In genomic region chr1:229342902-229343587, GRCh38 we compare ENCODE assay signal across 1 cellular context.
TF ChIP-seq lines count a peak whose summit lies in the region.

A gene with protein sequence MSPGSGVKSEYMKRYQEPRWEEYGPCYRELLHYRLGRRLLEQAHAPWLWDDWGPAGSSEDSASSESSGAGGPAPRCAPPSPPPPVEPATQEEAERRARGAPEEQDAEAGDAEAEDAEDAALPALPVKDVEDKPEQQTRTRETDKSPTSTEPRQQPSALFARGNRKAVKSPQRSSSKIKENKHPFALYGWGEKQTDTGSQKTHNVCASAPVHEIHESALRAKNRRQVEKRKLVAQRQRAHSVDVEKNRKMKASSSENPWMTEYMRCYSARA (minus strand): TSS chr1:229343047. CDS start chr1:229342465, 582 bp downstream.

TF ChIP-seq in HepG2, 621 proteins besides CTCF, POLR2A, EP300 and RAD21 (continued from another document and continues in another):
- TF ChIP-seq, protein P1, sequence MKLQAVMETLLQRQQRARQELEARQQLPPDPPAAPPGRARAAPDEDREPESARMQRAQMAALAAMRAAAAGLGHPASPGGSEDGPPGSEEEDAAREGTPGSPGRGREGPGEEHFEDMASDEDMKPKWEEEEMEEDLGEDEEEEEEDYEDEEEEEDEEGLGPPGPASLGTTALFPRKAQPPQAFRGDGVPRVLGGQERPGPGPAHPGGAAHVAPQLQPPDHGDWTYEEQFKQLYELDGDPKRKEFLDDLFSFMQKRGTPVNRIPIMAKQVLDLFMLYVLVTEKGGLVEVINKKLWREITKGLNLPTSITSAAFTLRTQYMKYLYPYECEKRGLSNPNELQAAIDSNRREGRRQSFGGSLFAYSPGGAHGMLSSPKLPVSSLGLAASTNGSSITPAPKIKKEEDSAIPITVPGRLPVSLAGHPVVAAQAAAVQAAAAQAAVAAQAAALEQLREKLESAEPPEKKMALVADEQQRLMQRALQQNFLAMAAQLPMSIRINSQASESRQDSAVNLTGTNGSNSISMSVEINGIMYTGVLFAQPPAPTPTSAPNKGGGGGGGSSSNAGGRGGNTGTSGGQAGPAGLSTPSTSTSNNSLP (IDR thresholded peaks at IDR 0.05; ENCODE audit: low read depth, low read length): no peak
- TF ChIP-seq NFAT5 (CRISPR knock-in tag; IDR thresholded peaks at IDR 0.05): 0 out of 2 replicates have a peak, but pooled peaks have one; percentile 38
- TF ChIP-seq, protein P2, sequence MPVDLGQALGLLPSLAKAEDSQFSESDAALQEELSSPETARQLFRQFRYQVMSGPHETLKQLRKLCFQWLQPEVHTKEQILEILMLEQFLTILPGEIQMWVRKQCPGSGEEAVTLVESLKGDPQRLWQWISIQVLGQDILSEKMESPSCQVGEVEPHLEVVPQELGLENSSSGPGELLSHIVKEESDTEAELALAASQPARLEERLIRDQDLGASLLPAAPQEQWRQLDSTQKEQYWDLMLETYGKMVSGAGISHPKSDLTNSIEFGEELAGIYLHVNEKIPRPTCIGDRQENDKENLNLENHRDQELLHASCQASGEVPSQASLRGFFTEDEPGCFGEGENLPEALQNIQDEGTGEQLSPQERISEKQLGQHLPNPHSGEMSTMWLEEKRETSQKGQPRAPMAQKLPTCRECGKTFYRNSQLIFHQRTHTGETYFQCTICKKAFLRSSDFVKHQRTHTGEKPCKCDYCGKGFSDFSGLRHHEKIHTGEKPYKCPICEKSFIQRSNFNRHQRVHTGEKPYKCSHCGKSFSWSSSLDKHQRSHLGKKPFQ (CRISPR knock-in tag; IDR thresholded peaks at IDR 0.05; ENCODE audit: insufficient replicate concordance): no peak
- no peak for TF ChIP-seq RARA (CRISPR knock-in tag; IDR thresholded peaks at IDR 0.05)
- no peak for TF ChIP-seq PHF20 (CRISPR knock-in tag; IDR thresholded peaks at IDR 0.05)
- TF ChIP-seq CBFB (CRISPR knock-in tag; IDR thresholded peaks at IDR 0.05): no peak
- no peak; the same call in 1 of the 2 replicates for TF ChIP-seq CAMTA2 (CRISPR knock-in tag; IDR thresholded peaks at IDR 0.05; ENCODE audit: borderline replicate concordance)
- no peak for TF ChIP-seq POLR2AphosphoS5 (IDR thresholded peaks at IDR 0.05; ENCODE audit: low read depth, low read length)
- TF ChIP-seq FLYWCH1 (CRISPR knock-in tag; IDR thresholded peaks at IDR 0.05): no peak
- TF ChIP-seq ZNF547 (CRISPR knock-in tag; IDR thresholded peaks at IDR 0.05): peak; percentile 63
- no peak for TF ChIP-seq AFF4 (CRISPR knock-in tag; IDR thresholded peaks at IDR 0.05)
- TF ChIP-seq, protein P3, sequence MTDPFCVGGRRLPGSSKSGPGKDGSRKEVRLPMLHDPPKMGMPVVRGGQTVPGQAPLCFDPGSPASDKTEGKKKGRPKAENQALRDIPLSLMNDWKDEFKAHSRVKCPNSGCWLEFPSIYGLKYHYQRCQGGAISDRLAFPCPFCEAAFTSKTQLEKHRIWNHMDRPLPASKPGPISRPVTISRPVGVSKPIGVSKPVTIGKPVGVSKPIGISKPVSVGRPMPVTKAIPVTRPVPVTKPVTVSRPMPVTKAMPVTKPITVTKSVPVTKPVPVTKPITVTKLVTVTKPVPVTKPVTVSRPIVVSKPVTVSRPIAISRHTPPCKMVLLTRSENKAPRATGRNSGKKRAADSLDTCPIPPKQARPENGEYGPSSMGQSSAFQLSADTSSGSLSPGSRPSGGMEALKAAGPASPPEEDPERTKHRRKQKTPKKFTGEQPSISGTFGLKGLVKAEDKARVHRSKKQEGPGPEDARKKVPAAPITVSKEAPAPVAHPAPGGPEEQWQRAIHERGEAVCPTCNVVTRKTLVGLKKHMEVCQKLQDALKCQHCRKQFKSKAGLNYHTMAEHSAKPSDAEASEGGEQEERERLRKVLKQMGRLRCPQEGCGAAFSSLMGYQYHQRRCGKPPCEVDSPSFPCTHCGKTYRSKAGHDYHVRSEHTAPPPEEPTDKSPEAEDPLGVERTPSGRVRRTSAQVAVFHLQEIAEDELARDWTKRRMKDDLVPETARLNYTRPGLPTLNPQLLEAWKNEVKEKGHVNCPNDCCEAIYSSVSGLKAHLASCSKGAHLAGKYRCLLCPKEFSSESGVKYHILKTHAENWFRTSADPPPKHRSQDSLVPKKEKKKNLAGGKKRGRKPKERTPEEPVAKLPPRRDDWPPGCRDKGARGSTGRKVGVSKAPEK (CRISPR knock-in tag; IDR thresholded peaks at IDR 0.05; ENCODE audit: borderline replicate concordance): no peak
- no peak for TF ChIP-seq ZNF468 (CRISPR knock-in tag; IDR thresholded peaks at IDR 0.05)
- TF ChIP-seq, protein P4, sequence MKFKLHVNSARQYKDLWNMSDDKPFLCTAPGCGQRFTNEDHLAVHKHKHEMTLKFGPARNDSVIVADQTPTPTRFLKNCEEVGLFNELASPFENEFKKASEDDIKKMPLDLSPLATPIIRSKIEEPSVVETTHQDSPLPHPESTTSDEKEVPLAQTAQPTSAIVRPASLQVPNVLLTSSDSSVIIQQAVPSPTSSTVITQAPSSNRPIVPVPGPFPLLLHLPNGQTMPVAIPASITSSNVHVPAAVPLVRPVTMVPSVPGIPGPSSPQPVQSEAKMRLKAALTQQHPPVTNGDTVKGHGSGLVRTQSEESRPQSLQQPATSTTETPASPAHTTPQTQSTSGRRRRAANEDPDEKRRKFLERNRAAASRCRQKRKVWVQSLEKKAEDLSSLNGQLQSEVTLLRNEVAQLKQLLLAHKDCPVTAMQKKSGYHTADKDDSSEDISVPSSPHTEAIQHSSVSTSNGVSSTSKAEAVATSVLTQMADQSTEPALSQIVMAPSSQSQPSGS (CRISPR knock-in tag; IDR thresholded peaks at IDR 0.05): no peak
- 0 out of 2 replicates have a peak, but pooled peaks have one; percentile 65 for TF ChIP-seq HES4 (CRISPR knock-in tag; IDR thresholded peaks at IDR 0.05; ENCODE audit: borderline replicate concordance)
- TF ChIP-seq ZNF788 (CRISPR knock-in tag; IDR thresholded peaks at IDR 0.05; ENCODE audit: borderline replicate concordance): no peak
- no peak for TF ChIP-seq PRMT3 (CRISPR knock-in tag; IDR thresholded peaks at IDR 0.05; ENCODE audit: borderline replicate concordance, low read depth)
- TF ChIP-seq REPIN1 (CRISPR knock-in tag; IDR thresholded peaks at IDR 0.05; ENCODE audit: borderline replicate concordance, low read depth): no peak
- no peak for TF ChIP-seq CHD2 (IDR thresholded peaks at IDR 0.05; ENCODE audit: low read depth, low read length)
- TF ChIP-seq ZNF274 (CRISPR knock-in tag; IDR thresholded peaks at IDR 0.05): no peak; the same call in 1 of the 2 replicates
- TF ChIP-seq, protein P5, sequence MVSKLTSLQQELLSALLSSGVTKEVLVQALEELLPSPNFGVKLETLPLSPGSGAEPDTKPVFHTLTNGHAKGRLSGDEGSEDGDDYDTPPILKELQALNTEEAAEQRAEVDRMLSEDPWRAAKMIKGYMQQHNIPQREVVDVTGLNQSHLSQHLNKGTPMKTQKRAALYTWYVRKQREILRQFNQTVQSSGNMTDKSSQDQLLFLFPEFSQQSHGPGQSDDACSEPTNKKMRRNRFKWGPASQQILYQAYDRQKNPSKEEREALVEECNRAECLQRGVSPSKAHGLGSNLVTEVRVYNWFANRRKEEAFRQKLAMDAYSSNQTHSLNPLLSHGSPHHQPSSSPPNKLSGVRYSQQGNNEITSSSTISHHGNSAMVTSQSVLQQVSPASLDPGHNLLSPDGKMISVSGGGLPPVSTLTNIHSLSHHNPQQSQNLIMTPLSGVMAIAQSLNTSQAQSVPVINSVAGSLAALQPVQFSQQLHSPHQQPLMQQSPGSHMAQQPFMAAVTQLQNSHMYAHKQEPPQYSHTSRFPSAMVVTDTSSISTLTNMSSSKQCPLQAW (CRISPR knock-in tag; IDR thresholded peaks at IDR 0.05): no peak
- TF ChIP-seq, protein P6, sequence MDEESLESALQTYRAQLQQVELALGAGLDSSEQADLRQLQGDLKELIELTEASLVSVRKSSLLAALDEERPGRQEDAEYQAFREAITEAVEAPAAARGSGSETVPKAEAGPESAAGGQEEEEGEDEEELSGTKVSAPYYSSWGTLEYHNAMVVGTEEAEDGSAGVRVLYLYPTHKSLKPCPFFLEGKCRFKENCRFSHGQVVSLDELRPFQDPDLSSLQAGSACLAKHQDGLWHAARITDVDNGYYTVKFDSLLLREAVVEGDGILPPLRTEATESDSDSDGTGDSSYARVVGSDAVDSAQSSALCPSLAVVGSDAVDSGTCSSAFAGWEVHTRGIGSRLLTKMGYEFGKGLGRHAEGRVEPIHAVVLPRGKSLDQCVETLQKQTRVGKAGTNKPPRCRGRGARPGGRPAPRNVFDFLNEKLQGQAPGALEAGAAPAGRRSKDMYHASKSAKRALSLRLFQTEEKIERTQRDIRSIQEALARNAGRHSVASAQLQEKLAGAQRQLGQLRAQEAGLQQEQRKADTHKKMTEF (CRISPR knock-in tag; IDR thresholded peaks at IDR 0.05): peak; percentile 58; the same call in 1 of the 2 replicates
- TF ChIP-seq SOX13 (IDR thresholded peaks at IDR 0.05): no peak
- TF ChIP-seq SOX13 (CRISPR knock-in tag; conservative IDR thresholded peaks at IDR 0.05 in 1 of 2, IDR thresholded peaks at IDR 0.05 in 1 of 2): no peak
- no peak for TF ChIP-seq BCL6 (CRISPR knock-in tag; IDR thresholded peaks at IDR 0.05)
- no peak for TF ChIP-seq ZKSCAN5 (CRISPR knock-in tag; IDR thresholded peaks at IDR 0.05)
- no peak for TF ChIP-seq ZBTB39 (CRISPR knock-in tag; IDR thresholded peaks at IDR 0.05)
- TF ChIP-seq ZNF121 (CRISPR knock-in tag; IDR thresholded peaks at IDR 0.05): no peak
- no peak for TF ChIP-seq RBM39 (IDR thresholded peaks at IDR 0.05; ENCODE audit: low read depth, low read length, poor library complexity, severe bottlenecking)
- no peak for TF ChIP-seq ELF4 (CRISPR knock-in tag; IDR thresholded peaks at IDR 0.05; ENCODE audit: borderline replicate concordance)
- no peak for TF ChIP-seq SIN3A (IDR thresholded peaks at IDR 0.05; ENCODE audit: borderline replicate concordance, low read depth, low read length)
- TF ChIP-seq MIER3 (CRISPR knock-in tag; IDR thresholded peaks at IDR 0.05; ENCODE audit: borderline replicate concordance): no peak
- no peak for TF ChIP-seq ZNF678 (CRISPR knock-in tag; IDR thresholded peaks at IDR 0.05)
- no peak for TF ChIP-seq FOSL1 (CRISPR knock-in tag; IDR thresholded peaks at IDR 0.05; ENCODE audit: borderline replicate concordance)
